ENCODE assay signal across 22 cellular contexts in genomic region chr2:176146645-176147044, GRCh38. TPM values are rescaled to one million over a fixed set of nuclear protein-coding genes. Genes with fewer than 3 reads are reported as not detected.
A peak's percentile ranks its signal among the peaks of the same experiment; 100 is the strongest.
DNase-seq lines count a peak whose midpoint lies in the region; ATAC-seq and TF ChIP-seq lines count a peak whose summit lies in the region.
"Had no signal": no experiment of that assay in that cellular context is flagged by ENCODE, and none has a peak within 500 bp of the region (broad histone marks: within the 10 kb centered on the region; RNA-seq: fewer than 3 reads in every experiment).

No MANE protein-coding gene starts in this region.

- H3K4me1 ChIP-seq in HUES6 (ENCODE audit: control insufficient read depth, insufficient read depth, low read length), result peaks cover 8% of the 10 kb centered on the region
- H3K4me1 ChIP-seq: BLaER1 had no signal

- peak overlapping the region; percentile 16; the same call in 1 of the 2 replicates for H3K4me3 ChIP-seq in HUES6 (ENCODE audit: low read depth, low read length)
- H3K4me3 ChIP-seq in epithelial cell of proximal tubule (ENCODE audit: low read depth, low read length), result peak overlapping the region; percentile 70
- H3K4me3 ChIP-seq: BLaER1, GM12878 had no signal

- H3K36me3 ChIP-seq in HUES6 (ENCODE audit: control insufficient read depth, insufficient read depth, low read length), result no peaks in the 10 kb centered on the region
- H3K36me3 ChIP-seq: BLaER1 had no signal

- H3K4me3 Mint-ChIP-seq in nephron (peak overlapping the region; percentile 84 to 96 (median 94)), type B pancreatic cell (peak overlapping the region; percentile 44)
- H3K4me3 Mint-ChIP-seq: B cell; CD4-positive, alpha-beta T cell; CD8-positive, alpha-beta memory T cell had no signal

- no peak for TF ChIP-seq CTCF in epithelial cell of proximal tubule (conservative IDR thresholded peaks at IDR 0.05; ENCODE audit: low read depth, low read length)
- no peak for TF ChIP-seq CTCF in nephron (IDR thresholded peaks at IDR 0.05; ENCODE audit: unreplicated experiment in 3 of 3)
- TF ChIP-seq CTCF in type B pancreatic cell (conservative IDR thresholded peaks at IDR 0.05), result no peak

- peak overlapping the region; percentile 31 for H3K9ac ChIP-seq in HUES6 (ENCODE audit: low read length)
- H3K9ac ChIP-seq: BLaER1 had no signal

- ATAC-seq in GM19035 (IDR thresholded peaks at IDR 0.05; ENCODE audit: unreplicated experiment), result no peak
- no peak for ATAC-seq in GM18867 (IDR thresholded peaks at IDR 0.05; ENCODE audit: unreplicated experiment)
- ATAC-seq: GM12878 had no signal

- no peaks in the 10 kb centered on the region for H3K9me3 ChIP-seq in HUES6 (ENCODE audit: control insufficient read depth, insufficient read depth, low read depth, low read length)

- peaks cover 65% of the 10 kb centered on the region for H3K36me3 Mint-ChIP-seq in nephron (ENCODE audit: low read depth)
- H3K36me3 Mint-ChIP-seq in type B pancreatic cell, result peaks cover 8% of the 10 kb centered on the region

- peaks cover 100% of the 10 kb centered on the region for H3K27me3 ChIP-seq in HUES6 (ENCODE audit: control insufficient read depth, insufficient read depth, low read length)

- H3K9me3 Mint-ChIP-seq in nephron, result no peaks in the 10 kb centered on the region
- H3K9me3 Mint-ChIP-seq in type B pancreatic cell, result no peaks in the 10 kb centered on the region
- H3K9me3 Mint-ChIP-seq: CD4-positive, alpha-beta T cell had no signal

- no peak overlapping the region for H3K27ac ChIP-seq in HUES6 (ENCODE audit: low read depth, low read length)
- H3K27ac ChIP-seq: BLaER1, C4-2B had no signal

- DNase-seq in epithelial cell of proximal tubule (ENCODE audit: low read depth), result no peak
- no peak for DNase-seq in type B pancreatic cell (ENCODE audit: extremely low spot score, unreplicated experiment)
- DNase-seq in A172 (ENCODE audit: low spot score), result no peak
- DNase-seq in AG08395 (ENCODE audit: low spot score), result no peak
- DNase-seq: 8988T; CD4-positive, alpha-beta T cell; CD8-positive, alpha-beta memory T cell; DMS 273 treated with DMSO at 0.1 percent for 48 hours; DMS79; EL; GDM1; GOT3; H7; HCEC 1CT had no signal

- H3K27me3 Mint-ChIP-seq in nephron (ENCODE audit: low read depth) (no peaks in the 10 kb centered on the region), type B pancreatic cell (peaks cover 100% of the 10 kb centered on the region)

- H3K27ac Mint-ChIP-seq in nephron (peak overlapping the region; percentile 95 to 99 (median 97)), type B pancreatic cell (no peak overlapping the region)
- H3K27ac Mint-ChIP-seq: B cell; CD4-positive, alpha-beta T cell; CD8-positive, alpha-beta memory T cell had no signal

- peaks cover 90% of the 10 kb centered on the region for H3K4me1 Mint-ChIP-seq in nephron
- peaks cover 21% of the 10 kb centered on the region for H3K4me1 Mint-ChIP-seq in type B pancreatic cell (ENCODE audit: unreplicated experiment)
- H3K4me1 Mint-ChIP-seq: B cell had no signal

RNA-seq across cellular contexts. Expression of gene HOXD4, which starts 4.7 kb away (rescaled TPM):
- 26.0 and 28.0 TPM in 2 replicates for total RNA-seq in epithelial cell of proximal tubule
- total RNA-seq in type B pancreatic cell (ENCODE audit: low replicate concordance), result 37.0 TPM in 1 of 2 replicates, not detected in the other
- 0.77 and 3.9 TPM in 2 replicates for total RNA-seq in A172 (2014; rRNA removed; shearing (Covaris generic))
- total RNA-seq: B cell; CD4-positive, alpha-beta T cell; CD8-positive, alpha-beta memory T cell; GM12878; H7 had no signal

RNA-seq across cellular contexts. Expression of gene HOXD3, which starts 10.5 kb away (rescaled TPM):
- total RNA-seq in epithelial cell of proximal tubule (8.2 and 9.4 TPM in 2 replicates), type B pancreatic cell (ENCODE audit: low replicate concordance) (25.4 TPM in 1 of 2 replicates, not detected in the other)
- 1.0 TPM in 2 replicates for total RNA-seq in A172 (2014; rRNA removed; shearing (Covaris generic))
- total RNA-seq: B cell; CD4-positive, alpha-beta T cell; CD8-positive, alpha-beta memory T cell; GM12878; H7 had no signal

RNA-seq across cellular contexts. Expression of gene HOXD8, which starts 17.1 kb away (rescaled TPM):
- total RNA-seq in epithelial cell of proximal tubule (18.0 and 26.5 TPM in 2 replicates), type B pancreatic cell (ENCODE audit: low replicate concordance) (2.8 TPM in 1 of 2 replicates, not detected in the other)
- 11.6 and 20.4 TPM in 2 replicates for total RNA-seq in A172 (2014; rRNA removed; shearing (Covaris generic))
- total RNA-seq: B cell; CD4-positive, alpha-beta T cell; CD8-positive, alpha-beta memory T cell; GM12878; H7 had no signal

RNA-seq across cellular contexts. Expression of gene HOXD9, which starts 24.1 kb away (rescaled TPM):
- total RNA-seq in epithelial cell of proximal tubule (9.8 and 11.5 TPM in 2 replicates), type B pancreatic cell (ENCODE audit: low replicate concordance) (0.19 and 1.5 TPM in 2 replicates)
- total RNA-seq in A172 (2014; rRNA removed; shearing (Covaris generic)), result 2.8 and 3.6 TPM in 2 replicates
- total RNA-seq: B cell; CD4-positive, alpha-beta T cell; CD8-positive, alpha-beta memory T cell; GM12878 had no signal

RNA-seq across cellular contexts. Expression of gene HOXD10, which starts 30.1 kb away (rescaled TPM):
- total RNA-seq in epithelial cell of proximal tubule, result 14.3 and 18.8 TPM in 2 replicates
- 0.19 and 0.56 TPM in 2 replicates for total RNA-seq in type B pancreatic cell (ENCODE audit: low replicate concordance)
- total RNA-seq in A172 (2014; rRNA removed; shearing (Covaris generic)), result 18.1 and 21.7 TPM in 2 replicates
- total RNA-seq: B cell; CD4-positive, alpha-beta T cell; CD8-positive, alpha-beta memory T cell; GM12878 had no signal
